In the genomic region with DNA sequence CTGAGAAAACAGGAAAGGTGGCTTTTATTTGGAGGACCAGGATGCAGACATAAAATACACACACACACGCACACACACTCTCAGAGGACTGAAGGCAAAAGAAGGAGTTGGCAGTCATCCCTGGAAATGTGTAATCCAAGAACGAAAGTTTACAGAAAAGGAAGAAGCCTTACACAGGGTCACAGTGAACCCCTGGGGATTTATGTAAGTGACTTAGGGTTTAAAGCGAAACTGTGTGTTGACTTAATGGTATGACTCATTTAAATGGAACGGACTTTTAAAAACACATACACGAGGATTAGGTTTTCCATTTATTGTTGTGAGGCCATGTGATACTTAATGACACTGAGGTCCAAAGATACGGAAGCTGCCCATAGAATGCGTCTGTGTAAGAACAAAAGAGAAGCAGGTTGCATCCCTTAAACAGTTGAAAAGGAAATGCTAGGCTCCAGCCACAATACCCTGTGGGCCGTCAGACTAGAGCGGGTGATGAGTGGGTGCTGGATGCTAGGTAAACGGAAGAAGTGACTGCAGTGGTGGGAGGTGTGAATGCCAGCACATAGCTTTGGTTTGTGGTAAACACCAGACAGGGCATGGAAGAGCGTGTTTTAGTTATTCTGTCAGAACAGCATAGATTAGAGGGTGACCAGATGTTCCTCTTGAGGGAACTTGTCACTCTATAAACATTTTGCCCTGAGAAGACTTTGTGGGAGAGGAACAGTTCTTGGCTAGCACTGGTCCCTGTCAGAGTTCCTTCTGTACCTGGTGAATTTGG, we compare ENCODE assay signal across 8 cellular contexts. TPM values are rescaled to one million over a fixed set of nuclear protein-coding genes. Genes with fewer than 3 reads are reported as not detected.
DNase-seq lines count a peak whose midpoint lies in the region; ATAC-seq and TF ChIP-seq lines count a peak whose summit lies in the region.

No MANE protein-coding gene starts in this region.

- H3K4me1 Mint-ChIP-seq in activated B cell treated with CpG ODN at 0.5 μM for 24 hours = peaks cover 29% of the 10 kb centered on the region
- peaks cover 34% of the 10 kb centered on the region for H3K4me1 Mint-ChIP-seq in central memory CD8-positive, alpha-beta T cell

- no peak for TF ChIP-seq CTCF in activated B cell treated with CpG ODN at 0.5 μM for 24 hours (IDR thresholded peaks at IDR 0.05)

- DNase-seq in DMS153 (lab: John Stamatoyannopoulos, UW) (peak; percentile 94), KBM-7 (peak; percentile 76), activated B cell treated with CpG ODN at 0.5 μM for 24 hours (peak; percentile 26), mucosa of gallbladder (ENCODE audit: low spot score) (peak; percentile 84), 8988T (no peak)
- DNase-seq in central memory CD8-positive, alpha-beta T cell (ENCODE audit: low spot score in 2 of 2) = peak; percentile 29 to 67
- peak; percentile 71 to 76 for DNase-seq in stimulated activated CD8-positive, alpha-beta memory T cell treated with anti-CD3 and anti-CD28 coated beads, Interleukin-7, amount 100 ng/mL, for 4 hours (ENCODE audit: low read depth in 2 of 2)

- intact Hi-C loops in activated B cell treated with CpG ODN at 0.5 μM for 24 hours (cut with micrococcal nuclease) = loop anchor here (1.0 kb wide), 1 partner anchor 22 kb away; the partner anchor contains the start of gene BCL10

- peak; percentile 82 for ATAC-seq in GM21619 (IDR thresholded peaks at IDR 0.05; ENCODE audit: unreplicated experiment)
- peak; percentile 90 for ATAC-seq in activated B cell treated with CpG ODN at 0.5 μM for 24 hours (ENCODE audit: low read depth)
- ATAC-seq in central memory CD8-positive, alpha-beta T cell (replicated peaks; ENCODE audit: extremely low read depth, poor library complexity, severe bottlenecking) = peak; percentile 97

- no peaks in the 10 kb centered on the region for H3K27me3 Mint-ChIP-seq in activated B cell treated with CpG ODN at 0.5 μM for 24 hours
- peaks cover 18% of the 10 kb centered on the region for H3K27me3 Mint-ChIP-seq in central memory CD8-positive, alpha-beta T cell

- POLR2A ChIA-PET in activated B cell treated with CpG ODN at 0.5 μM for 24 hours (lab: Charles Lee) = interaction anchor here (0.6 to 2.9 kb wide), 2 partner anchors 22 to 248 kb away, joined by 3 to 36 read pairs; partner anchors contain the start of gene BCL10

- H3K36me3 Mint-ChIP-seq in activated B cell treated with CpG ODN at 0.5 μM for 24 hours (ENCODE audit: low read depth) = peaks cover 5% of the 10 kb centered on the region
- peaks cover 6% of the 10 kb centered on the region for H3K36me3 Mint-ChIP-seq in central memory CD8-positive, alpha-beta T cell (ENCODE audit: insufficient read depth)

- no peaks in the 10 kb centered on the region for H3K9me3 Mint-ChIP-seq in activated B cell treated with CpG ODN at 0.5 μM for 24 hours
- no peaks in the 10 kb centered on the region for H3K9me3 Mint-ChIP-seq in central memory CD8-positive, alpha-beta T cell

- CTCF ChIA-PET in activated B cell treated with CpG ODN at 0.5 μM for 24 hours (lab: Charles Lee) = interaction anchor here (0.9 to 1.2 kb wide), 2 partner anchors 10 to 22 kb away, joined by 4 to 5 read pairs; no protein-coding TSS in a partner anchor

- in situ Hi-C loops in KBM-7 (cut with MboI; ENCODE audit: low pct_unique_long_range_greater_than_20kb, low sequenced_read_pairs) = no loop called here

- H3K4me3 Mint-ChIP-seq in activated B cell treated with CpG ODN at 0.5 μM for 24 hours = peak overlapping the region; percentile 51
- peak overlapping the region; percentile 56 for H3K4me3 Mint-ChIP-seq in central memory CD8-positive, alpha-beta T cell

- H3K27ac Mint-ChIP-seq in activated B cell treated with CpG ODN at 0.5 μM for 24 hours = peak overlapping the region; percentile 76
- peak overlapping the region; percentile 69 for H3K27ac Mint-ChIP-seq in central memory CD8-positive, alpha-beta T cell (ENCODE audit: low read depth)

RNA-seq across cellular contexts. Expression of gene BCL10, which starts 21.6 kb away (rescaled TPM):
- total RNA-seq in activated B cell treated with CpG ODN at 0.5 μM for 24 hours (52.5 and 53.3 TPM in 2 replicates), mucosa of gallbladder (28.9 TPM)

RNA-seq across cellular contexts. Expression of gene C1orf52, which starts 38.6 kb away (rescaled TPM):
- total RNA-seq in activated B cell treated with CpG ODN at 0.5 μM for 24 hours = 31.4 and 32.0 TPM in 2 replicates
- 18.6 TPM for total RNA-seq in mucosa of gallbladder
